Comparison of ENCODE assay signal across 1 cellular context in the genomic region with DNA sequence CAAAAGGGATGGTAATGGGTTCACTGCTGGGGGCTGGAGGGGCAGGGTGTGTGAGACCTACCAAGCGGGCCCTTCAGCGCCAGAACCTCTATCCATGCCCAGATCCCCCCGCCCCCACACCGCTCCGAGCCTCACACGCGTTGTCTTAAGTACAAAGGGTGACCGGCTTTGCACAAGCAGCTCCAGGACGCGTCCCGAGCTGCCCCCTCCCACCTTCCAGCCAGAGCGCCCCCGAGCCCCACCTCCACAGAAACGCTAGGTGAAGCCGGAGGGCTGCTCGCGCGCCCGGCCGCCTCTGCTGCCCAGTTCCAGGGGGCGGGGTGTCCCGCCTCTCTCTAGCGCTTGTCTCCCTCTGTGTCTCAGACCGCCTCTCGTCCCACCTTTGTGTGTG.
TF ChIP-seq lines count a peak whose summit lies in the region.

No MANE protein-coding gene starts in this region.

TF ChIP-seq in GM23338, 12 proteins besides CTCF, POLR2A, EP300 and RAD21 (continued from another document):
- no peak for TF ChIP-seq ZNF462 (CRISPR knock-in tag; IDR thresholded peaks at IDR 0.05)
TF ChIP-seq in GM23338: peak in this region for 0.
